In genomic region chr11:108545909-108546501, GRCh38 we compare ENCODE assay signal across 18 cellular contexts. TPM values are rescaled to one million over a fixed set of nuclear protein-coding genes. Genes with fewer than 3 reads are reported as not detected.
DNase-seq lines count a peak whose midpoint lies in the region; ATAC-seq and TF ChIP-seq lines count a peak whose summit lies in the region.
"Had no signal": no experiment of that assay in that cellular context is flagged by ENCODE, and none has a peak within 500 bp of the region (broad histone marks: within the 10 kb centered on the region; RNA-seq: fewer than 3 reads in every experiment).

No MANE protein-coding gene starts in this region.

- intact Hi-C loops in thyroid gland (cut with DNase I) = no loop called here

- H3K27ac Mint-ChIP-seq in activated CD8-positive, alpha-beta memory T cell treated with anti-CD3 and anti-CD28 coated beads, Interleukin-2, amount 10 ng/mL, durations not matched to agents 7 days and 5 days = no peak overlapping the region
- 0 out of 2 replicates have a peak overlapping the region, but pooled peaks have one; percentile 28 for H3K27ac Mint-ChIP-seq in WTC11
- peak overlapping the region; percentile 12 for H3K27ac Mint-ChIP-seq in progenitor cell of endocrine pancreas
- H3K27ac Mint-ChIP-seq: CD8-positive, alpha-beta T cell had no signal

- WGBS in thyroid gland, 2 donors = 72 to 85% methylated on average over 5 of the region's 5 CpGs

- POLR2A ChIA-PET in WTC11 (lab: Charles Lee) = no interaction called here

- H3K36me3 Mint-ChIP-seq in activated CD8-positive, alpha-beta memory T cell treated with anti-CD3 and anti-CD28 coated beads, Interleukin-2, amount 10 ng/mL, durations not matched to agents 7 days and 5 days = no peaks in the 10 kb centered on the region
- H3K36me3 Mint-ChIP-seq in WTC11 (no peaks in the 10 kb centered on the region), progenitor cell of endocrine pancreas (ENCODE audit: insufficient read depth) (peaks cover 9% of the 10 kb centered on the region)
- H3K36me3 Mint-ChIP-seq: CD4-positive, CD25-positive, alpha-beta regulatory T cell; CD8-positive, alpha-beta T cell had no signal

- no peaks in the 10 kb centered on the region for H3K9me3 ChIP-seq in thyroid gland
- H3K9me3 ChIP-seq: A549, Caco-2 had no signal

- no peak for ATAC-seq in activated CD8-positive, alpha-beta memory T cell treated with anti-CD3 and anti-CD28 coated beads, Interleukin-2, amount 10 ng/mL, durations not matched to agents 7 days and 5 days
- ATAC-seq in WTC11 = no peak
- ATAC-seq in HG02870 (IDR thresholded peaks at IDR 0.05; ENCODE audit: unreplicated experiment) = no peak
- ATAC-seq in HG02938 (IDR thresholded peaks at IDR 0.05; ENCODE audit: unreplicated experiment) = no peak
- ATAC-seq: A549; CD8-positive, alpha-beta T cell had no signal

- no peak for TF ChIP-seq POLR2A in thyroid gland (IDR thresholded peaks at IDR 0.05)

- no peaks in the 10 kb centered on the region for H3K4me1 Mint-ChIP-seq in activated CD8-positive, alpha-beta memory T cell treated with anti-CD3 and anti-CD28 coated beads, Interleukin-2, amount 10 ng/mL, durations not matched to agents 7 days and 5 days
- peaks cover 15% of the 10 kb centered on the region for H3K4me1 Mint-ChIP-seq in WTC11
- peaks cover 42% of the 10 kb centered on the region for H3K4me1 Mint-ChIP-seq in progenitor cell of endocrine pancreas (ENCODE audit: low read depth)
- H3K4me1 Mint-ChIP-seq: CD4-positive, CD25-positive, alpha-beta regulatory T cell had no signal

- no peaks in the 10 kb centered on the region for H3K27me3 ChIP-seq in thyroid gland

- CTCF ChIA-PET in activated CD8-positive, alpha-beta memory T cell treated with anti-CD3 and anti-CD28 coated beads, Interleukin-2, amount 10 ng/mL, durations not matched to agents 7 days and 5 days (lab: Charles Lee) = no interaction called here
- CTCF ChIA-PET in WTC11 (lab: Charles Lee) = no interaction called here

- H3K9me3 Mint-ChIP-seq in activated CD8-positive, alpha-beta memory T cell treated with anti-CD3 and anti-CD28 coated beads, Interleukin-2, amount 10 ng/mL, durations not matched to agents 7 days and 5 days (ENCODE audit: low read depth) = no peaks in the 10 kb centered on the region
- no peaks in the 10 kb centered on the region for H3K9me3 Mint-ChIP-seq in WTC11
- no peaks in the 10 kb centered on the region for H3K9me3 Mint-ChIP-seq in progenitor cell of endocrine pancreas (ENCODE audit: low read depth)
- H3K9me3 Mint-ChIP-seq: CD8-positive, alpha-beta T cell had no signal

- no peak overlapping the region for H3K27ac ChIP-seq in thyroid gland
- H3K27ac ChIP-seq: A549 had no signal

- peak; percentile 33 for DNase-seq in activated CD8-positive, alpha-beta memory T cell treated with anti-CD3 and anti-CD28 coated beads, Interleukin-2, amount 10 ng/mL, durations not matched to agents 7 days and 5 days
- no peak for DNase-seq in activated CD8-positive, alpha-beta memory T cell treated with anti-CD3 and anti-CD28 coated beads, Interleukin-2, amount 50 U/mL, for 4 hours
- no peak for DNase-seq in WTC11 (ENCODE audit: low spot score)
- DNase-seq in progenitor cell of endocrine pancreas (ENCODE audit: low spot score, unreplicated experiment) = no peak
- DNase-seq in thyroid gland = no peak
- DNase-seq: 8988T; ACHN; C1 segment of cervical spinal cord; Caco-2; CD4-positive, CD25-positive, alpha-beta regulatory T cell; CD8-positive, alpha-beta T cell; DMS153; DND-41; H7; HCEC 1CT had no signal

- no peaks in the 10 kb centered on the region for H3K36me3 ChIP-seq in thyroid gland

- peaks cover 3 to 9% of the 10 kb centered on the region in 2 donors for H3K4me1 ChIP-seq in thyroid gland
- H3K4me1 ChIP-seq: A549 had no signal

- H3K27me3 Mint-ChIP-seq in activated CD8-positive, alpha-beta memory T cell treated with anti-CD3 and anti-CD28 coated beads, Interleukin-2, amount 10 ng/mL, durations not matched to agents 7 days and 5 days = peaks cover 2% of the 10 kb centered on the region
- H3K27me3 Mint-ChIP-seq in WTC11 (ENCODE audit: low read depth) = no peaks in the 10 kb centered on the region
- H3K27me3 Mint-ChIP-seq in progenitor cell of endocrine pancreas = no peaks in the 10 kb centered on the region
- H3K27me3 Mint-ChIP-seq: CD4-positive, CD25-positive, alpha-beta regulatory T cell had no signal

- no peak overlapping the region for H3K4me3 Mint-ChIP-seq in activated CD8-positive, alpha-beta memory T cell treated with anti-CD3 and anti-CD28 coated beads, Interleukin-2, amount 10 ng/mL, durations not matched to agents 7 days and 5 days
- no peak overlapping the region for H3K4me3 Mint-ChIP-seq in WTC11
- no peak overlapping the region for H3K4me3 Mint-ChIP-seq in progenitor cell of endocrine pancreas (ENCODE audit: low read depth)
- H3K4me3 Mint-ChIP-seq: CD4-positive, CD25-positive, alpha-beta regulatory T cell; CD8-positive, alpha-beta T cell had no signal

- TF ChIP-seq CTCF in WTC11 (IDR thresholded peaks at IDR 0.05) (no peak), progenitor cell of endocrine pancreas (IDR thresholded peaks at IDR 0.05; ENCODE audit: unreplicated experiment) (no peak), thyroid gland (IDR thresholded peaks at IDR 0.05) (no peak)

- H3K4me3 ChIP-seq in thyroid gland (replicated peaks in 1 of 3) = no peak overlapping the region
- H3K4me3 ChIP-seq: A549 had no signal

TF ChIP-seq in WTC11, 78 proteins besides CTCF, POLR2A, EP300 and RAD21:
- TF ChIP-seq FOXJ3 (CRISPR knock-in tag; IDR thresholded peaks at IDR 0.05; ENCODE audit: borderline replicate concordance) = no peak
- no peak for TF ChIP-seq USF2 (CRISPR knock-in tag; IDR thresholded peaks at IDR 0.05)
- no peak for TF ChIP-seq ZNF317 (CRISPR knock-in tag; IDR thresholded peaks at IDR 0.05; ENCODE audit: borderline replicate concordance, low read depth)
- TF ChIP-seq GABPB1 (CRISPR knock-in tag; IDR thresholded peaks at IDR 0.05) = no peak
- no peak for TF ChIP-seq ERG (CRISPR knock-in tag; IDR thresholded peaks at IDR 0.05)
- no peak for TF ChIP-seq TCF7 (CRISPR knock-in tag; IDR thresholded peaks at IDR 0.05; ENCODE audit: low read depth)
- TF ChIP-seq CDX4 (CRISPR knock-in tag; IDR thresholded peaks at IDR 0.05; ENCODE audit: borderline replicate concordance) = no peak
- no peak for TF ChIP-seq TP53 (CRISPR knock-in tag; IDR thresholded peaks at IDR 0.05)
- TF ChIP-seq ZNF425 (CRISPR knock-in tag; conservative IDR thresholded peaks at IDR 0.05) = no peak

RNA-seq across cellular contexts. Expression of gene EXPH5, which starts 47.6 kb away (rescaled TPM):
- total RNA-seq in activated CD8-positive, alpha-beta memory T cell treated with anti-CD3 and anti-CD28 coated beads, Interleukin-2, amount 10 ng/mL, durations not matched to agents 7 days and 5 days = 1 to 10 TPM in 1 of 2 experiments, under 1 TPM in 1; 0.96 to 1.1 TPM
- total RNA-seq in WTC11 (2021) (8.1 to 11.2 TPM (median 9.2 TPM) in 3 replicates), progenitor cell of endocrine pancreas (32.8 and 35.0 TPM in 2 replicates), thyroid gland (10 to 100 TPM in 1 of 4 donors, 1 to 10 TPM in 3; 4.5 to 12.2 (median 6.3) TPM)

RNA-seq across cellular contexts. Expression of gene POGLUT3, which starts 47.8 kb away (rescaled TPM):
- total RNA-seq in activated CD8-positive, alpha-beta memory T cell treated with anti-CD3 and anti-CD28 coated beads, Interleukin-2, amount 10 ng/mL, durations not matched to agents 7 days and 5 days = 10 to 100 TPM; 27.5 to 32.6 TPM
- 15.3 to 17.1 TPM (median 16.0 TPM) in 3 replicates for total RNA-seq in WTC11 (2021)
- 25.9 and 30.6 TPM in 2 replicates for total RNA-seq in progenitor cell of endocrine pancreas
- 10 to 100 TPM; 12.9 to 22.3 (median 18.9) TPM for total RNA-seq in thyroid gland
